Comparison of ENCODE assay signal across 11 cellular contexts in genomic region chr21:38769253-38769780, GRCh38. TPM values are rescaled to one million over a fixed set of nuclear protein-coding genes. Genes with fewer than 3 reads are reported as not detected.
DNase-seq lines count a peak whose midpoint lies in the region; ATAC-seq and TF ChIP-seq lines count a peak whose summit lies in the region.
"Had no signal": no experiment of that assay in that cellular context is flagged by ENCODE, and none has a peak within 500 bp of the region (broad histone marks: within the 10 kb centered on the region; RNA-seq: fewer than 3 reads in every experiment).

No MANE protein-coding gene starts in this region.

- H3K36me3 ChIP-seq in SK-N-SH (replicated peaks in 1 of 2; ENCODE audit: control insufficient read depth in 1 of 2, insufficient read depth in 2 of 2, low read length in 1 of 2), result no peaks in the 10 kb centered on the region
- H3K36me3 ChIP-seq: right atrium auricular region had no signal

- ATAC-seq in effector memory CD8-positive, alpha-beta T cell (replicated peaks), result no peak
- peak; percentile 9 for ATAC-seq in stimulated activated effector memory CD8-positive, alpha-beta T cell treated with anti-CD3 and anti-CD28 coated beads, Interleukin-12 subunit alpha, Interleukin-12 subunit beta, amount 100 ng/mL, for 72 hours
- no peak for ATAC-seq in GM21515 (IDR thresholded peaks at IDR 0.05; ENCODE audit: unreplicated experiment)
- ATAC-seq in GM21528 (IDR thresholded peaks at IDR 0.05; ENCODE audit: low FRiP score, unreplicated experiment), result no peak
- ATAC-seq: body of pancreas had no signal

- H3K4me2 ChIP-seq in SK-N-SH, result peak overlapping the region; percentile 38

- POLR2A ChIA-PET in SK-N-SH (lab: Yijun Ruan, JAX), result no interaction called here

- no peak for TF ChIP-seq CTCF in SK-N-SH (IDR thresholded peaks at IDR 0.05)

- H3F3A ChIP-seq in SK-N-SH (replicated peaks; ENCODE audit: insufficient read depth), result peaks cover 29% of the 10 kb centered on the region

- peak; percentile 58 for DNase-seq in NCI-H2107 treated with DMSO at 0.1 percent for 48 hours (lab: John Stamatoyannopoulos, UW; ENCODE audit: unreplicated experiment)
- DNase-seq in NCI-H2107 (lab: John Stamatoyannopoulos, UW), result no peak
- no peak for DNase-seq in SK-N-SH
- no peak for DNase-seq in effector memory CD8-positive, alpha-beta T cell
- DNase-seq in stimulated activated effector memory CD8-positive, alpha-beta T cell treated with anti-CD3 and anti-CD28 coated beads, Interleukin-12 subunit alpha, Interleukin-12 subunit beta, amount 100 ng/mL, for 72 hours (ENCODE audit: low spot score in 2 of 2), result peak in 1 of 2 donors; percentile 58
- no peak for DNase-seq in globus pallidus (ENCODE audit: low spot score)
- DNase-seq: body of pancreas had no signal

- H4K20me1 ChIP-seq in SK-N-SH (ENCODE audit: insufficient read depth), result no peaks in the 10 kb centered on the region

- no peak overlapping the region for H3K4me3 ChIP-seq in SK-N-SH (ENCODE audit: low read depth in 2 of 2, low read length in 1 of 2)
- H3K4me3 ChIP-seq: body of pancreas, right atrium auricular region, SK-N-MC had no signal

- no peaks in the 10 kb centered on the region for H3K9me3 Mint-ChIP-seq in effector memory CD8-positive, alpha-beta T cell
- H3K9me3 Mint-ChIP-seq in stimulated activated effector memory CD8-positive, alpha-beta T cell treated with anti-CD3 and anti-CD28 coated beads, Interleukin-12 subunit alpha, Interleukin-12 subunit beta, amount 100 ng/mL, for 72 hours, result peaks cover 3% of the 10 kb centered on the region

- H3K36me3 Mint-ChIP-seq in effector memory CD8-positive, alpha-beta T cell (ENCODE audit: insufficient read depth), result peaks cover 3% of the 10 kb centered on the region
- H3K36me3 Mint-ChIP-seq in stimulated activated effector memory CD8-positive, alpha-beta T cell treated with anti-CD3 and anti-CD28 coated beads, Interleukin-12 subunit alpha, Interleukin-12 subunit beta, amount 100 ng/mL, for 72 hours, result peaks cover 11% of the 10 kb centered on the region

- peak overlapping the region in 1 of 2 experiments; percentile 84; a peak in 2 of 4 replicates for H3K27ac ChIP-seq in SK-N-SH (ENCODE audit: low read depth in 2 of 2, low read length in 1 of 2)
- H3K27ac ChIP-seq: body of pancreas, right atrium auricular region, SK-N-MC had no signal

- peak overlapping the region; percentile 37 for H3K9ac ChIP-seq in SK-N-SH

- TF ChIP-seq RAD21 in SK-N-SH (IDR thresholded peaks at IDR 0.05; ENCODE audit: low read length), result no peak

- no peaks in the 10 kb centered on the region for H3K9me3 ChIP-seq in SK-N-SH
- H3K9me3 ChIP-seq: body of pancreas, right atrium auricular region had no signal

- peaks cover 8 to 19% of the 10 kb centered on the region in 2 donors for H3K27me3 Mint-ChIP-seq in effector memory CD8-positive, alpha-beta T cell

- H3K4me1 ChIP-seq in SK-N-SH (ENCODE audit: control insufficient read depth in 1 of 2, insufficient read depth in 2 of 2, low read depth in 1 of 2, low read length in 1 of 2), result peaks cover 21 to 37% of the 10 kb centered on the region in 2 experiments

- no peaks in the 10 kb centered on the region for H3K79me2 ChIP-seq in SK-N-SH (ENCODE audit: insufficient read depth)

- peak overlapping the region; percentile 14 for H2AFZ ChIP-seq in SK-N-SH (ENCODE audit: low read depth)

- CTCF ChIA-PET in SK-N-SH (lab: Yijun Ruan, JAX), result interaction anchor here (0.9 to 1.6 kb wide), 6 partner anchors 10 to 369 kb away, joined by 3 to 7 read pairs (median 4); no protein-coding TSS in a partner anchor

- peak overlapping the region; percentile 88 to 90 for H3K27ac Mint-ChIP-seq in effector memory CD8-positive, alpha-beta T cell
- H3K27ac Mint-ChIP-seq in stimulated activated effector memory CD8-positive, alpha-beta T cell treated with anti-CD3 and anti-CD28 coated beads, Interleukin-12 subunit alpha, Interleukin-12 subunit beta, amount 100 ng/mL, for 72 hours, result peak overlapping the region; percentile 81

- peaks cover 20 to 31% of the 10 kb centered on the region in 2 donors for H3K4me1 Mint-ChIP-seq in effector memory CD8-positive, alpha-beta T cell (ENCODE audit: low read depth in 2 of 2)
- peaks cover 54% of the 10 kb centered on the region for H3K4me1 Mint-ChIP-seq in stimulated activated effector memory CD8-positive, alpha-beta T cell treated with anti-CD3 and anti-CD28 coated beads, Interleukin-12 subunit alpha, Interleukin-12 subunit beta, amount 100 ng/mL, for 72 hours

- H3K9me2 ChIP-seq in SK-N-SH, result no peaks in the 10 kb centered on the region

- H3K27me3 ChIP-seq in SK-N-SH (ENCODE audit: insufficient read depth), result no peaks in the 10 kb centered on the region
- H3K27me3 ChIP-seq: body of pancreas, right atrium auricular region had no signal

- TF ChIP-seq EP300 in SK-N-SH (IDR thresholded peaks at IDR 0.05; ENCODE audit: borderline replicate concordance in 1 of 2, low read depth in 1 of 2, low read length in 1 of 2), result no peak

- peak overlapping the region; percentile 81 to 85 for H3K4me3 Mint-ChIP-seq in effector memory CD8-positive, alpha-beta T cell
- H3K4me3 Mint-ChIP-seq in stimulated activated effector memory CD8-positive, alpha-beta T cell treated with anti-CD3 and anti-CD28 coated beads, Interleukin-12 subunit alpha, Interleukin-12 subunit beta, amount 100 ng/mL, for 72 hours, result peak overlapping the region; percentile 58

- WGBS in SK-N-SH (ENCODE audit: low lambda C conversion rate), result 81% methylated on average over 7 of the region's 9 CpGs

TF ChIP-seq in SK-N-SH, 30 proteins besides CTCF, POLR2A, EP300 and RAD21:
- TF ChIP-seq TCF12 (IDR thresholded peaks at IDR 0.05) (peak; percentile 11; the same call in 1 of the 2 replicates), EZH2phosphoT487 (IDR thresholded peaks at IDR 0.05; ENCODE audit: borderline replicate concordance, low read depth) (no peak), SIN3A (IDR thresholded peaks at IDR 0.05; ENCODE audit: borderline replicate concordance, low read depth, low read length) (no peak)

RNA-seq across cellular contexts. Expression of gene ETS2, which starts 36.4 kb away (rescaled TPM):
- 14.2 and 16.3 TPM in 2 replicates for polyA plus RNA-seq in SK-N-SH (2012; rRNA removed)
- polyA plus RNA-seq in SK-N-SH (2012; cell fraction: cytosol; rRNA removed), result 11.4 and 13.6 TPM in 2 replicates
- 26.5 and 30.4 TPM in 2 replicates for polyA plus RNA-seq in SK-N-SH (2012; cell fraction: nucleus; rRNA removed)
